26 cellular contexts compared by ENCODE assay signal in genomic region chr13:112270951-112271350, GRCh38.
"Had no signal": no experiment of that assay in that cellular context is flagged by ENCODE, and none has a peak within 500 bp of the region (broad histone marks: within the 10 kb centered on the region; RNA-seq: fewer than 3 reads in every experiment).

No MANE protein-coding gene starts in this region.

- H3K27me3 ChIP-seq: gastrocnemius medialis, tibial nerve had no signal

- H3K4me2 ChIP-seq: neural progenitor cell had no signal

- H3K4me1 Mint-ChIP-seq: activated CD4-positive, alpha-beta T cell treated with anti-CD3 and anti-CD28 coated beads, Interleukin-2, amount 10 ng/mL, durations not matched to agents 7 days and 5 days; activated naive CD4-positive, alpha-beta T cell treated with anti-CD3 and anti-CD28 coated beads, Interleukin-2, amount 50 U/mL, for 24 hours; activated naive CD8-positive, alpha-beta T cell treated with anti-CD3 and anti-CD28 coated beads, Interleukin-2, amount 50 U/mL, for 24 hours; natural killer cell; WTC11 had no signal

- H2AFZ ChIP-seq: neural progenitor cell, parathyroid adenoma had no signal

- H3K9me3 ChIP-seq: gastrocnemius medialis, left ventricle myocardium inferior, tibial nerve had no signal

- FAIRE-seq: islet of Langerhans had no signal

- H3K4me1 ChIP-seq: gastrocnemius medialis, left ventricle myocardium inferior, parathyroid adenoma, tibial nerve had no signal

- H3K36me3 Mint-ChIP-seq: activated naive CD4-positive, alpha-beta T cell treated with anti-CD3 and anti-CD28 coated beads, Interleukin-2, amount 50 U/mL, for 24 hours; natural killer cell; WTC11 had no signal

- H3K9me3 Mint-ChIP-seq: activated CD4-positive, alpha-beta T cell treated with anti-CD3 and anti-CD28 coated beads, Interleukin-2, amount 10 ng/mL, durations not matched to agents 7 days and 5 days; activated CD8-positive, alpha-beta T cell treated with anti-CD3 and anti-CD28 coated beads for 36 hours; activated naive CD4-positive, alpha-beta T cell treated with anti-CD3 and anti-CD28 coated beads, Interleukin-2, amount 50 U/mL, for 24 hours; activated T-cell treated with anti-CD3 and anti-CD28 coated beads, Interleukin-2, amount 50 U/mL, for 4 hours; activated T-helper 2 cell treated with anti-CD3 and anti-CD28 coated beads, Interferon-gamma antibody, Interleukin-2, Interleukin-4, amounts not matched to agents 10 μg/mL and 5 μg/mL and 100 μg/mL, durations not matched to agents 14 hours and 24 hours and 36 hours; natural killer cell had no signal

- DNase-seq: activated CD4-positive, alpha-beta T cell treated with anti-CD3 and anti-CD28 coated beads for 1 hour; activated CD4-positive, alpha-beta T cell treated with anti-CD3 and anti-CD28 coated beads, Interleukin-2, amount 10 ng/mL, durations not matched to agents 7 days and 5 days; activated CD8-positive, alpha-beta T cell treated with anti-CD3 and anti-CD28 coated beads for 36 hours; activated naive CD8-positive, alpha-beta T cell treated with anti-CD3 and anti-CD28 coated beads, Interleukin-2, amount 50 U/mL, for 24 hours; activated T-cell treated with anti-CD3 and anti-CD28 coated beads, Interleukin-2, amount 50 U/mL, for 4 hours; amygdala; caudate nucleus; cortex of kidney; effector memory CD8-positive, alpha-beta T cell; erythroblast; gastrocnemius medialis; glutamatergic neuron; left ventricle myocardium inferior; mesendoderm; natural killer cell; occipital lobe; right cardiac atrium; stimulated activated naive CD4-positive, alpha-beta T cell had no signal

- H3K27ac Mint-ChIP-seq: activated CD4-positive, alpha-beta T cell treated with anti-CD3 and anti-CD28 coated beads, Interleukin-2, amount 10 ng/mL, durations not matched to agents 7 days and 5 days; activated CD8-positive, alpha-beta T cell treated with anti-CD3 and anti-CD28 coated beads for 36 hours; activated naive CD4-positive, alpha-beta T cell treated with anti-CD3 and anti-CD28 coated beads, Interleukin-2, amount 50 U/mL, for 24 hours; activated naive CD8-positive, alpha-beta T cell treated with anti-CD3 and anti-CD28 coated beads, Interleukin-2, amount 50 U/mL, for 24 hours; activated T-helper 2 cell treated with anti-CD3 and anti-CD28 coated beads, Interferon-gamma antibody, Interleukin-2, Interleukin-4, amounts not matched to agents 10 μg/mL and 5 μg/mL and 100 μg/mL, durations not matched to agents 14 hours and 24 hours and 36 hours; effector memory CD8-positive, alpha-beta T cell; natural killer cell; neural progenitor cell; WTC11 had no signal

- H3K9ac ChIP-seq: neural progenitor cell, parathyroid adenoma had no signal

- ATAC-seq: activated CD8-positive, alpha-beta T cell treated with anti-CD3 and anti-CD28 coated beads for 36 hours; activated naive CD8-positive, alpha-beta T cell treated with anti-CD3 and anti-CD28 coated beads, Interleukin-2, amount 50 U/mL, for 24 hours; activated T-cell treated with anti-CD3 and anti-CD28 coated beads, Interleukin-2, amount 50 U/mL, for 4 hours; effector memory CD8-positive, alpha-beta T cell; gastrocnemius medialis; natural killer cell; right cardiac atrium; WTC11 had no signal

- H3K4me3 ChIP-seq: gastrocnemius medialis, left ventricle myocardium inferior, lung, neural progenitor cell, tibial nerve had no signal

- H3K4me3 Mint-ChIP-seq: activated CD4-positive, alpha-beta T cell treated with anti-CD3 and anti-CD28 coated beads, Interleukin-2, amount 10 ng/mL, durations not matched to agents 7 days and 5 days; activated CD8-positive, alpha-beta T cell treated with anti-CD3 and anti-CD28 coated beads for 36 hours; activated naive CD4-positive, alpha-beta T cell treated with anti-CD3 and anti-CD28 coated beads, Interleukin-2, amount 50 U/mL, for 24 hours; activated naive CD8-positive, alpha-beta T cell treated with anti-CD3 and anti-CD28 coated beads, Interleukin-2, amount 50 U/mL, for 24 hours; activated T-cell treated with anti-CD3 and anti-CD28 coated beads, Interleukin-2, amount 50 U/mL, for 4 hours; effector memory CD8-positive, alpha-beta T cell; natural killer cell; neural progenitor cell; WTC11 had no signal

- H3K36me3 ChIP-seq: gastrocnemius medialis, left ventricle myocardium inferior, neural progenitor cell, tibial nerve had no signal

- H3K79me2 ChIP-seq: parathyroid adenoma had no signal

- H3K27ac ChIP-seq: gastrocnemius medialis, left ventricle myocardium inferior, neural progenitor cell, parathyroid adenoma, tibial nerve had no signal
